Comparison of ENCODE assay signal across 7 cellular contexts in the genomic region with DNA sequence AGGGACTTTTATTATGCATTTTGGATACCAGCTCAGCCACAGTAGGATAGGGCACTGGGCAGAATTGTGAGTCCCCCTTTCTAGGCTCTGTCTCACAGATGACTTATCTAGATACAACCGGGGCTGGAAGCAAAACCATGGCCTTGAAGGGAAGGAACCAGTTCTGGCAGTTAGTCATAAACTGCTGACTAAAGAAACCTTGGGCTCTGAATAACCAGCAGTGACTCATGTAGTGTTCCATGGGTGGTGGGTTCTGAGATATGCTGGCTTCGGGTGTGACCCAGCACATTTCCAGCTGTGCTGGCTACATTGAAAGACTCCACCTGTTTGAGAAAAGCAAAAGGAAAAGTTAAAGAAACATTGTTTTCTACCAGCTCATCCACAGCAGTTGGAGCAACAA.
DNase-seq lines count a peak whose midpoint lies in the region; TF ChIP-seq lines count a peak whose summit lies in the region.
"Not testable (repeated sequence)": the region's sequence is repeated elsewhere in the genome, so short reads cannot be mapped to it uniquely, and the experiment has no call there.

No MANE protein-coding gene starts in this region.

- DNase-seq in Caki2 (ENCODE audit: low read depth) (peak; percentile 11), HT1080 (ENCODE audit: low read depth) (peak; percentile 76), RPMI8226 (peak; percentile 1), astrocyte of the spinal cord (ENCODE audit: low read depth, low spot score) (peak; percentile 50), epithelial cell of esophagus (ENCODE audit: low read depth) (peak; percentile 21), iris pigment epithelial cell (ENCODE audit: low read depth) (peak; percentile 0), non-pigmented ciliary epithelial cell (ENCODE audit: low read depth) (peak; percentile 14)

- not testable (repeated sequence) for TF ChIP-seq CTCF in astrocyte of the spinal cord (IDR thresholded peaks at IDR 0.05; ENCODE audit: low read depth, low read length); epithelial cell of esophagus (IDR thresholded peaks at IDR 0.05; ENCODE audit: insufficient read depth, low read depth, low read length, missing control alignments)

- H3K4me3 ChIP-seq in astrocyte of the spinal cord (ENCODE audit: low read depth, low read length); epithelial cell of esophagus (ENCODE audit: low read length): not testable (repeated sequence)

- in situ Hi-C loops in Caki2 (cut with HindIII; ENCODE audit: low pct_unique_long_range_greater_than_20kb, low sequenced_read_pairs); astrocyte of the spinal cord (cut with HindIII; ENCODE audit: low sequenced_read_pairs): not testable (repeated sequence)

Comparison
In these comparisons a context has a peak if more than half of its experiments do, and no peak if none do; other contexts are left out.
1. DNase-seq: peak in every context shown above with its lines; median percentile 76 in HT1080; 50 in astrocyte of the spinal cord; 21 in epithelial cell of esophagus; 14 in non-pigmented ciliary epithelial cell; 11 in Caki2; 1 in RPMI8226; 0 in iris pigment epithelial cell.